ENCODE assay signal across 35 cellular contexts in the genomic region with DNA sequence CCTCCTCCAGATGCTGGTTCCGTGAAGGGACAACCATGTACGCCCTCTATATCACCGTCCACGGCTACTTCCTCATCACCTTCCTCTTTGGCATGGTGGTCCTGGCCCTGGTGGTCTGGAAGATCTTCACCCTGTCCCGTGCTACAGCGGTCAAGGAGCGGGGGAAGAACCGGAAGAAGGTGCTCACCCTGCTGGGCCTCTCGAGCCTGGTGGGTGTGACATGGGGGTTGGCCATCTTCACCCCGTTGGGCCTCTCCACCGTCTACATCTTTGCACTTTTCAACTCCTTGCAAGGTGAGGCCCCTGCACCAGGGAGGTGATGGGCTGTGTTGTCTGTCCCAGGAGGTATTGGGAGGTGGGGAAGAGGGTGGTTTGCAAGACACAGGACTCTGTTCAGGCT. TPM values are rescaled to one million over a fixed set of nuclear protein-coding genes. Genes with fewer than 3 reads are reported as not detected.
"Had no signal": no experiment of that assay in that cellular context is flagged by ENCODE, and none has a peak within 500 bp of the region (broad histone marks: within the 10 kb centered on the region; RNA-seq: fewer than 3 reads in every experiment).

No MANE protein-coding gene starts in this region.

- H3K36me3 ChIP-seq: ascending aorta, breast epithelium, cardiac muscle cell, esophagus squamous epithelium, gastroesophageal sphincter, heart right ventricle, WERI-Rb-1 had no signal

- H3K4me3 ChIP-seq: ascending aorta, breast epithelium, cardiac muscle cell, esophagus squamous epithelium, gastroesophageal sphincter, heart right ventricle had no signal

- H3K9me3 ChIP-seq: ascending aorta, breast epithelium, esophagus squamous epithelium, gastroesophageal sphincter, heart right ventricle had no signal

- ATAC-seq: activated CD4-positive, CD25-positive, alpha-beta regulatory T cell treated with anti-CD3 and anti-CD28 coated beads, Interleukin-2, amount 50 U/mL, for 24 hours; activated CD8-positive, alpha-beta T cell treated with anti-CD3 and anti-CD28 coated beads for 36 hours; activated T-cell treated with anti-CD3 and anti-CD28 coated beads, Interleukin-2, amount 50 U/mL, for 4 hours; activated T-helper 17 cell treated with anti-CD3 and anti-CD28 coated beads, Interleukin-2, amount 50 U/mL, for 72 hours; gastroesophageal sphincter; heart right ventricle; T-helper 17 cell had no signal

- DNase-seq: activated B cell treated with CpG ODN at 0.5 μM for 24 hours; activated CD4-positive, alpha-beta T cell treated with anti-CD3 and anti-CD28 coated beads for 48 hours; activated CD4-positive, alpha-beta T cell treated with anti-CD3 and anti-CD28 coated beads, Interleukin-2, amount 50 U/mL, for 1 hour; activated CD4-positive, alpha-beta T cell treated with anti-CD3 and anti-CD28 coated beads, Interleukin-2, amount 50 U/mL, for 48 hours; activated CD8-positive, alpha-beta memory T cell treated with anti-CD3 and anti-CD28 coated beads for 24 hours; activated CD8-positive, alpha-beta T cell treated with anti-CD3 and anti-CD28 coated beads for 36 hours; activated effector memory CD4-positive, alpha-beta T cell treated with Interleukin-2 at 50 U/mL for 16 hours; activated gamma-delta T cell treated with Interleukin-2 at 50 U/mL for 16 hours; activated naive CD4-positive, alpha-beta T cell treated with anti-CD3 and anti-CD28 coated beads, Interleukin-2, amount 50 U/mL, for 16 hours; activated naive CD4-positive, alpha-beta T cell treated with Interleukin-2 at 50 U/mL for 16 hours; activated T-cell treated with anti-CD3 and anti-CD28 coated beads, Interleukin-2, amount 50 U/mL, for 4 hours; central memory CD4-positive, alpha-beta T cell; cerebellar nuclear complex; cortex of kidney; dermis blood vessel endothelial cell; effector CD8-positive, alpha-beta T cell; esophagus squamous epithelium; foreskin melanocyte; heart right ventricle; T-helper 1 cell; T-helper 17 cell; T1000; WERI-Rb-1 had no signal

- H3K27me3 ChIP-seq: ascending aorta, breast epithelium, cardiac muscle cell had no signal

- H3K4me1 ChIP-seq: ascending aorta, breast epithelium, esophagus squamous epithelium, gastroesophageal sphincter had no signal

- H3K27ac ChIP-seq: ascending aorta, breast epithelium, cardiac muscle cell, epithelial cell of prostate, esophagus squamous epithelium, gastroesophageal sphincter, heart right ventricle, WERI-Rb-1 had no signal

RNA-seq across cellular contexts. Expression of a gene that starts 9.0 kb away (rescaled TPM):
- total RNA-seq: activated B cell treated with CpG ODN at 0.5 μM for 24 hours; activated T-cell treated with anti-CD3 and anti-CD28 coated beads, Interleukin-2, amount 50 U/mL, for 4 hours; activated T-helper 17 cell treated with anti-CD3 and anti-CD28 coated beads, Interleukin-2, amount 50 U/mL, for 72 hours; ascending aorta; dermis blood vessel endothelial cell; fibroblast of lung; fibroblast of villous mesenchyme; glomerular endothelial cell had no signal
- polyA plus RNA-seq: esophagus, fibroblast of lung, heart right ventricle had no signal

RNA-seq across cellular contexts. Expression of a gene that starts 17.5 kb away (rescaled TPM):
- total RNA-seq: activated B cell treated with CpG ODN at 0.5 μM for 24 hours; activated CD8-positive, alpha-beta T cell treated with anti-CD3 and anti-CD28 coated beads for 36 hours; activated T-cell treated with anti-CD3 and anti-CD28 coated beads, Interleukin-2, amount 50 U/mL, for 4 hours; activated T-helper 17 cell treated with anti-CD3 and anti-CD28 coated beads, Interleukin-2, amount 50 U/mL, for 72 hours; ascending aorta; cardiac muscle cell; endothelial cell of umbilical vein; fibroblast of lung; fibroblast of villous mesenchyme had no signal
- polyA plus RNA-seq: cardiac muscle cell, endothelial cell of umbilical vein, fibroblast of lung had no signal

RNA-seq across cellular contexts. Expression of a gene that starts 57.2 kb away (rescaled TPM):
- total RNA-seq: cardiac muscle cell had no signal
